In genomic region chr2:237689569-237690131, GRCh38 we compare ENCODE assay signal across 8 cellular contexts.
A peak's percentile ranks its signal among the peaks of the same experiment; 100 is the strongest.
DNase-seq lines count a peak whose midpoint lies in the region; ATAC-seq and TF ChIP-seq lines count a peak whose summit lies in the region.

No MANE protein-coding gene starts in this region.

- H3K27me3 Mint-ChIP-seq in osteocyte (ENCODE audit: unreplicated experiment) = no peaks in the 10 kb centered on the region

- no peak overlapping the region for H2AFZ ChIP-seq in PC-9

- TF ChIP-seq CTCF in PC-9 (conservative IDR thresholded peaks at IDR 0.05) (no peak), osteocyte (IDR thresholded peaks at IDR 0.05) (no peak)

- no peaks in the 10 kb centered on the region for H3K9me2 ChIP-seq in PC-9 (ENCODE audit: insufficient read depth)

- peaks cover 68% of the 10 kb centered on the region for H3F3A ChIP-seq in PC-9 (ENCODE audit: insufficient read depth, low read depth)

- DNase-seq in EH (ENCODE audit: low read depth) (peak; percentile 51), PC-9 (peak; percentile 54 to 56), osteocyte (ENCODE audit: extremely low spot score, unreplicated experiment) (no peak), RPMI8226 (no peak)
- no peak for DNase-seq in NK-92 treated with Interleukin-12 subunit alpha and Interleukin-12 subunit beta, amount 100 ng/mL, for 24 hours (lab: John Stamatoyannopoulos, UW)

- no TSS peak for BruUV-seq in PC-9 (replicated peaks; lab: Mats Ljungman, UMichigan)

- WGBS in esophagus, 2 donors = 66 to 73% methylated on average over 5 of the region's 5 CpGs

- H3K27me3 ChIP-seq in PC-9 (ENCODE audit: insufficient read depth, low read depth) (no peaks in the 10 kb centered on the region), esophagus (ENCODE audit: control insufficient read depth in 1 of 2, insufficient read depth in 2 of 2, low read length in 2 of 2) (no peaks in the 10 kb centered on the region)

- H3K4me1 ChIP-seq in PC-9 (replicated peaks; ENCODE audit: insufficient read depth) (peaks cover 56% of the 10 kb centered on the region), esophagus (ENCODE audit: control insufficient read depth in 2 of 2, insufficient read depth in 2 of 2, low read length in 1 of 2) (peaks cover 4 to 35% of the 10 kb centered on the region in 2 donors)

- intact Hi-C loops in PC-9 (cut with micrococcal nuclease; ENCODE audit: unreplicated experiment) = loop anchor here (5.0 to 10.0 kb wide), 4 partner anchors 175 to 595 kb away; partner anchors contain the start of genes MLPH and PER2

- no peak overlapping the region for H3K27ac ChIP-seq in PC-9
- peak overlapping the region; percentile 60 to 78 for H3K27ac ChIP-seq in esophagus (ENCODE audit: low read depth in 2 of 2, low read length in 1 of 2)

- POLR2A ChIA-PET in PC-9 (lab: Charles Lee; ENCODE audit: unreplicated experiment) = interaction anchor here (0.6 kb wide), 1 partner anchor 100 kb away, joined by 4 read pairs; no protein-coding TSS in a partner anchor

- H3K9me3 Mint-ChIP-seq in osteocyte (ENCODE audit: unreplicated experiment) = no peaks in the 10 kb centered on the region

- H3K4me1 Mint-ChIP-seq in osteocyte (ENCODE audit: unreplicated experiment) = peaks cover 70% of the 10 kb centered on the region

- H3K79me2 ChIP-seq in PC-9 (ENCODE audit: low read depth) = peaks cover 44% of the 10 kb centered on the region

- H3K36me3 Mint-ChIP-seq in osteocyte (ENCODE audit: unreplicated experiment) = peaks cover 8% of the 10 kb centered on the region

- H3K4me3 ChIP-seq in PC-9 (no peak overlapping the region), esophagus (ENCODE audit: low read depth in 1 of 2, low read length in 2 of 2) (no peak overlapping the region)

- H3K9me3 ChIP-seq in PC-9 (ENCODE audit: insufficient read depth, low read depth) (no peaks in the 10 kb centered on the region), esophagus (ENCODE audit: control insufficient read depth in 2 of 2, insufficient read depth in 1 of 2, low read depth in 1 of 2, low read length in 1 of 2) (no peaks in the 10 kb centered on the region)

- peak overlapping the region; percentile 99 for H3K27ac Mint-ChIP-seq in osteocyte (ENCODE audit: unreplicated experiment)

- H3K4me2 ChIP-seq in PC-9 = peak overlapping the region; percentile 88; the same call in 1 of the 2 replicates

- H3K36me3 ChIP-seq in PC-9 (ENCODE audit: low read depth) (no peaks in the 10 kb centered on the region), esophagus (ENCODE audit: control insufficient read depth in 2 of 2, insufficient read depth in 2 of 2, low read length in 1 of 2) (no peaks in the 10 kb centered on the region)

- no peak for ATAC-seq in GM19023 (IDR thresholded peaks at IDR 0.05; ENCODE audit: unreplicated experiment)
- no peak for ATAC-seq in GM18907 (IDR thresholded peaks at IDR 0.05; ENCODE audit: unreplicated experiment)

- H4K20me1 ChIP-seq in PC-9 (ENCODE audit: insufficient read depth) = peaks cover 14% of the 10 kb centered on the region

- CTCF ChIA-PET in PC-9 (lab: Charles Lee) = no interaction called here

- no peak overlapping the region for H3K4me3 Mint-ChIP-seq in osteocyte (ENCODE audit: unreplicated experiment)

Comparison
In these comparisons a context has a peak if more than half of its experiments do, and no peak if none do; other contexts are left out.
1. DNase-seq: peak in EH (single experiment) and PC-9 (2 of 2); none in osteocyte (single experiment), RPMI8226 (single experiment) and NK-92 treated with Interleukin-12 subunit alpha and Interleukin-12 subunit beta, amount 100 ng/mL, for 24 hours (single experiment).